In genomic region chr10:19958787-19959186, GRCh38 we compare ENCODE assay signal across 10 cellular contexts.
DNase-seq lines count a peak whose midpoint lies in the region; ATAC-seq and FAIRE-seq lines count a peak whose summit lies in the region.
"Had no signal": no experiment of that assay in that cellular context is flagged by ENCODE, and none has a peak within 500 bp of the region (broad histone marks: within the 10 kb centered on the region; RNA-seq: fewer than 3 reads in every experiment).

No MANE protein-coding gene starts in this region.

- no peaks in the 10 kb centered on the region for H3K4me1 Mint-ChIP-seq in activated CD8-positive, alpha-beta memory T cell treated with anti-CD3 and anti-CD28 coated beads, Interleukin-2, amount 10 ng/mL, durations not matched to agents 7 days and 5 days

- H3K9me3 Mint-ChIP-seq in activated CD8-positive, alpha-beta memory T cell treated with anti-CD3 and anti-CD28 coated beads, Interleukin-2, amount 10 ng/mL, durations not matched to agents 7 days and 5 days (ENCODE audit: low read depth): peaks cover 11% of the 10 kb centered on the region

- CTCF ChIA-PET in activated CD8-positive, alpha-beta memory T cell treated with anti-CD3 and anti-CD28 coated beads, Interleukin-2, amount 10 ng/mL, durations not matched to agents 7 days and 5 days (lab: Charles Lee): no interaction called here

- no peak overlapping the region for H3K27ac Mint-ChIP-seq in activated CD8-positive, alpha-beta memory T cell treated with anti-CD3 and anti-CD28 coated beads, Interleukin-2, amount 10 ng/mL, durations not matched to agents 7 days and 5 days

- FAIRE-seq in HTR-8/SVneo (lab: Jason Lieb, UNC): no peak

- peak; percentile 14 for DNase-seq in GM19240 (ENCODE audit: insufficient read length, low spot score)
- peak; percentile 83 for DNase-seq in renal cortical epithelial cell (ENCODE audit: low read depth)
- DNase-seq in activated CD8-positive, alpha-beta memory T cell treated with anti-CD3 and anti-CD28 coated beads, Interleukin-2, amount 10 ng/mL, durations not matched to agents 7 days and 5 days: no peak
- no peak for DNase-seq in T1000 (lab: John Stamatoyannopoulos, UW)
- DNase-seq in HTR-8/SVneo (ENCODE audit: insufficient read length, low spot score): no peak
- DNase-seq: anterior cingulate cortex, NCI-H446 had no signal

- H3K4me3 Mint-ChIP-seq in activated CD8-positive, alpha-beta memory T cell treated with anti-CD3 and anti-CD28 coated beads, Interleukin-2, amount 10 ng/mL, durations not matched to agents 7 days and 5 days: no peak overlapping the region

- H3K36me3 Mint-ChIP-seq in activated CD8-positive, alpha-beta memory T cell treated with anti-CD3 and anti-CD28 coated beads, Interleukin-2, amount 10 ng/mL, durations not matched to agents 7 days and 5 days: no peaks in the 10 kb centered on the region

- ATAC-seq in HG02678 (IDR thresholded peaks at IDR 0.05; ENCODE audit: unreplicated experiment) (peak; percentile 96), HG03520 (IDR thresholded peaks at IDR 0.05; ENCODE audit: unreplicated experiment) (peak; percentile 80)
- ATAC-seq in activated CD8-positive, alpha-beta memory T cell treated with anti-CD3 and anti-CD28 coated beads, Interleukin-2, amount 10 ng/mL, durations not matched to agents 7 days and 5 days: no peak
- ATAC-seq: esophagus mucosa had no signal

- no peaks in the 10 kb centered on the region for H3K27me3 Mint-ChIP-seq in activated CD8-positive, alpha-beta memory T cell treated with anti-CD3 and anti-CD28 coated beads, Interleukin-2, amount 10 ng/mL, durations not matched to agents 7 days and 5 days

Comparison
In these comparisons a context has a peak if more than half of its experiments do, and no peak if none do; other contexts are left out.
1. DNase-seq: peak in GM19240 (single experiment) and renal cortical epithelial cell (single experiment); none in activated CD8-positive, alpha-beta memory T cell treated with anti-CD3 and anti-CD28 coated beads, Interleukin-2, amount 10 ng/mL, durations not matched to agents 7 days and 5 days (single experiment), T1000 (single experiment) and HTR-8/SVneo (single experiment).